Comparison of ENCODE assay signal across 21 cellular contexts in the genomic region with DNA sequence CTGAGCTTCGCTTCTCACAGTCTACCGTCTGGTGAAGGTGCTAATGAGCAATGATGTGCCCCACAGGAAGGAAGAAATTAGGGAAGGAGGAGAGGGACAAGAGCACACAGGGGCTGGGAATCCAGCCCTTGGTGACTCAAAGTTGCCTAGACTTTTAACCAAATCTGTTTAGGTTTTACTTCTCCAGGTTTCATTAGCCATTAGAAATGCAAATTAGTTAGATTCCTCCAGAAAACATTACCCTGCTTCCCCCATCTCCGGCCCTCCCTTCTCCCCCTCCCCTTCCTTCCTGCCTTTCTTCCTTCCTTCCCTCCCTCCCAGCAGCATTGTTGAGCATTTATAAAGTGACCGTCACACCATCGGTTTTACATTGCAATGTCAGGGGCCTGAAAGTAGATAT. TPM values are rescaled to one million over a fixed set of nuclear protein-coding genes. Genes with fewer than 3 reads are reported as not detected.
DNase-seq lines count a peak whose midpoint lies in the region; ATAC-seq, FAIRE-seq and TF ChIP-seq lines count a peak whose summit lies in the region.
"Had no signal": no experiment of that assay in that cellular context is flagged by ENCODE, and none has a peak within 500 bp of the region (broad histone marks: within the 10 kb centered on the region; RNA-seq: fewer than 3 reads in every experiment).

No MANE protein-coding gene starts in this region.

- H3K27me3 Mint-ChIP-seq in endothelial cell (ENCODE audit: unreplicated experiment) = peaks cover 9% of the 10 kb centered on the region

- TF ChIP-seq CTCF in A549 (IDR thresholded peaks at IDR 0.05) (no peak), endothelial cell (IDR thresholded peaks at IDR 0.05; ENCODE audit: unreplicated experiment) (no peak)

- H3K27ac ChIP-seq in A549 = peak overlapping the region; percentile 13 to 30; a peak in 3 of 6 replicates

- H3K4me1 ChIP-seq in A549 (peaks cover 65% of the 10 kb centered on the region), iPS-15b (ENCODE audit: control insufficient read depth, insufficient read depth, low read length) (peaks cover 17% of the 10 kb centered on the region)
- H3K4me1 ChIP-seq: BE2C had no signal

- POLR2A ChIA-PET in A549 (lab: Yijun Ruan, JAX) = no interaction called here

- 85% methylated on average over 5 of the region's 5 CpGs for WGBS in A549 (ENCODE audit: missing lambda C conversion rate)

- no peaks in the 10 kb centered on the region for H3K9me3 Mint-ChIP-seq in endothelial cell (ENCODE audit: unreplicated experiment)
- H3K9me3 Mint-ChIP-seq: CD8-positive, alpha-beta T cell had no signal

- CTCF ChIA-PET in A549 (lab: Yijun Ruan, JAX) = interaction anchor here (1.1 kb wide), 1 partner anchor 98 kb away, joined by 3 read pairs; no protein-coding TSS in a partner anchor

- no peak for ATAC-seq in A549
- no peak for ATAC-seq in HG02852 (IDR thresholded peaks at IDR 0.05; ENCODE audit: unreplicated experiment)
- ATAC-seq in SK-N-SH treated with all-trans-retinoic acid at 6 μM for 48 hours = no peak
- ATAC-seq: CD8-positive, alpha-beta T cell; GM12878; K562 had no signal

- H3K9ac ChIP-seq in iPS-15b (ENCODE audit: low read depth, low read length) = no peak overlapping the region

- H3K36me3 ChIP-seq in H7 (replicated peaks; ENCODE audit: control insufficient read depth, insufficient read depth, low read length) = no peaks in the 10 kb centered on the region
- no peaks in the 10 kb centered on the region for H3K36me3 ChIP-seq in iPS-15b (ENCODE audit: control insufficient read depth, insufficient read depth, low read length)
- H3K36me3 ChIP-seq: BE2C had no signal

- no peak for FAIRE-seq in A549 (lab: Jason Lieb, UNC)
- FAIRE-seq: GM12878, HTR-8/SVneo, K562, RCC 7860 had no signal

- no peak overlapping the region for H3K27ac Mint-ChIP-seq in endothelial cell (ENCODE audit: unreplicated experiment)
- H3K27ac Mint-ChIP-seq: CD8-positive, alpha-beta T cell had no signal

- no peak for TF ChIP-seq RAD21 in A549 (conservative IDR thresholded peaks at IDR 0.05 in 1 of 2, IDR thresholded peaks at IDR 0.05 in 1 of 2)

- no peak overlapping the region for H3K4me3 Mint-ChIP-seq in endothelial cell (ENCODE audit: unreplicated experiment)
- H3K4me3 Mint-ChIP-seq: CD8-positive, alpha-beta T cell had no signal

- H3K36me3 Mint-ChIP-seq in endothelial cell (ENCODE audit: low read depth, unreplicated experiment) = no peaks in the 10 kb centered on the region
- H3K36me3 Mint-ChIP-seq: CD8-positive, alpha-beta T cell had no signal

- DNase-seq in A549 (ENCODE audit: low read depth in 1 of 2, low spot score in 1 of 2) = no peak
- peak; percentile 43 for DNase-seq in H7
- peak; percentile 16 for DNase-seq in UCSD-AML1 (lab: John Stamatoyannopoulos, UW; ENCODE audit: unreplicated experiment)
- no peak for DNase-seq in endothelial cell (ENCODE audit: low spot score)
- DNase-seq in NCI-H2227 treated with DMSO at 0.1 percent for 48 hours (lab: John Stamatoyannopoulos, UW) = no peak
- DNase-seq: 8988T; BE2C; Calu3; CD8-positive, alpha-beta T cell; NCI-H1694 treated with DMSO at 0.1 percent for 48 hours; NCI-H510A; NCI-H748 treated with DMSO at 0.1 percent for 48 hours; NK-92 treated with Interleukin-12 subunit alpha and Interleukin-12 subunit beta, amount 100 ng/mL, for 24 hours; Right ventricle myocardium superior had no signal

- no peak overlapping the region for H3K4me2 ChIP-seq in A549

- no peak for TF ChIP-seq POLR2A in A549 (IDR thresholded peaks at IDR 0.05; ENCODE audit: low read length)

- no peak overlapping the region for H3K4me3 ChIP-seq in A549
- no peak overlapping the region for H3K4me3 ChIP-seq in H7 (ENCODE audit: insufficient read depth, low read depth, low read length)
- peak overlapping the region; percentile 1 for H3K4me3 ChIP-seq in iPS-15b (ENCODE audit: low read depth, low read length)
- H3K4me3 ChIP-seq: GM12878, K562 had no signal

- H3K27me3 ChIP-seq in H7 (ENCODE audit: control insufficient read depth, insufficient read depth, low read length) (peaks cover 31% of the 10 kb centered on the region), iPS-15b (ENCODE audit: control insufficient read depth, insufficient read depth, low read length) (peaks cover 62% of the 10 kb centered on the region)
- H3K27me3 ChIP-seq: BE2C had no signal

- peaks cover 37% of the 10 kb centered on the region for H3K4me1 Mint-ChIP-seq in endothelial cell (ENCODE audit: unreplicated experiment)

- H3K9me3 ChIP-seq in A549 (no peaks in the 10 kb centered on the region), iPS-15b (ENCODE audit: control insufficient read depth, insufficient read depth, low read length) (no peaks in the 10 kb centered on the region)
- H3K9me3 ChIP-seq: BE2C had no signal

- no peak for TF ChIP-seq EP300 in A549 (IDR thresholded peaks at IDR 0.05)

TF ChIP-seq in A549, 52 proteins besides CTCF, POLR2A, EP300 and RAD21 (continues in another document):
- no peak for TF ChIP-seq ZSCAN20 (CRISPR knock-in tag; IDR thresholded peaks at IDR 0.05)
- no peak for TF ChIP-seq HOXA7 (CRISPR knock-in tag; IDR thresholded peaks at IDR 0.05)
- TF ChIP-seq FOSB (CRISPR knock-in tag; IDR thresholded peaks at IDR 0.05) = no peak
- no peak for TF ChIP-seq PHF8 (IDR thresholded peaks at IDR 0.05; ENCODE audit: borderline replicate concordance, low read depth)
- TF ChIP-seq ZFP36 (IDR thresholded peaks at IDR 0.05; ENCODE audit: borderline replicate concordance, partially characterized antibody) = no peak
- no peak for TF ChIP-seq RNF2 (IDR thresholded peaks at IDR 0.05; ENCODE audit: borderline replicate concordance, low read depth)
- TF ChIP-seq ATOH8 (CRISPR knock-in tag; IDR thresholded peaks at IDR 0.05; ENCODE audit: low read depth) = no peak

TF ChIP-seq in SK-N-SH treated with all-trans-retinoic acid at 6 μM for 48 hours, 23 proteins besides CTCF, POLR2A, EP300 and RAD21 (continues in another document):
- TF ChIP-seq TCF4 (CRISPR knock-in tag; IDR thresholded peaks at IDR 0.05; ENCODE audit: borderline replicate concordance) = no peak
- TF ChIP-seq PPARA (CRISPR knock-in tag; IDR thresholded peaks at IDR 0.05; ENCODE audit: borderline replicate concordance) = no peak
- TF ChIP-seq, protein P1, sequence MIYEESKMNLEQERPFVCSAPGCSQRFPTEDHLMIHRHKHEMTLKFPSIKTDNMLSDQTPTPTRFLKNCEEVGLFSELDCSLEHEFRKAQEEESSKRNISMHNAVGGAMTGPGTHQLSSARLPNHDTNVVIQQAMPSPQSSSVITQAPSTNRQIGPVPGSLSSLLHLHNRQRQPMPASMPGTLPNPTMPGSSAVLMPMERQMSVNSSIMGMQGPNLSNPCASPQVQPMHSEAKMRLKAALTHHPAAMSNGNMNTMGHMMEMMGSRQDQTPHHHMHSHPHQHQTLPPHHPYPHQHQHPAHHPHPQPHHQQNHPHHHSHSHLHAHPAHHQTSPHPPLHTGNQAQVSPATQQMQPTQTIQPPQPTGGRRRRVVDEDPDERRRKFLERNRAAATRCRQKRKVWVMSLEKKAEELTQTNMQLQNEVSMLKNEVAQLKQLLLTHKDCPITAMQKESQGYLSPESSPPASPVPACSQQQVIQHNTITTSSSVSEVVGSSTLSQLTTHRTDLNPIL (CRISPR knock-in tag; IDR thresholded peaks at IDR 0.05; ENCODE audit: low read depth) = no peak
- TF ChIP-seq GLIS3 (CRISPR knock-in tag; IDR thresholded peaks at IDR 0.05) = no peak
- no peak for TF ChIP-seq ESRRG (CRISPR knock-in tag; IDR thresholded peaks at IDR 0.05)
- TF ChIP-seq CSDC2 (CRISPR knock-in tag; IDR thresholded peaks at IDR 0.05) = no peak
- TF ChIP-seq PATZ1 (CRISPR knock-in tag; IDR thresholded peaks at IDR 0.05; ENCODE audit: borderline replicate concordance) = no peak
- TF ChIP-seq OSR1 (CRISPR knock-in tag; IDR thresholded peaks at IDR 0.05) = no peak
- no peak for TF ChIP-seq CSRNP3 (CRISPR knock-in tag; IDR thresholded peaks at IDR 0.05)
- no peak for TF ChIP-seq ZC3H10 (CRISPR knock-in tag; IDR thresholded peaks at IDR 0.05)
- no peak for TF ChIP-seq RARB (CRISPR knock-in tag; IDR thresholded peaks at IDR 0.05)
- no peak for TF ChIP-seq TOX (CRISPR knock-in tag; IDR thresholded peaks at IDR 0.05; ENCODE audit: borderline replicate concordance)
- no peak for TF ChIP-seq ZNF565 (CRISPR knock-in tag; conservative IDR thresholded peaks at IDR 0.05; ENCODE audit: low read depth)
- no peak for TF ChIP-seq ZFP30 (CRISPR knock-in tag; IDR thresholded peaks at IDR 0.05)

RNA-seq across cellular contexts. Expression of gene UBE2E1, which starts 59.3 kb away (rescaled TPM):
- polyA plus RNA-seq in A549 (2011; rRNA removed) (171 and 198 TPM in 2 replicates), A549 (2017; fragmentation: RNase III; extraction: RNeasy Plus Mini Kit Qiagen cat#74134 plus additional on column Dnase treatment) (151 to 156 TPM (median 151 TPM) in 3 replicates)
- 59.9 and 61.9 TPM in 2 replicates for polyA plus RNA-seq in A549 (2012; cell fraction: cytosol; rRNA removed)
- 22.3 and 29.9 TPM in 2 replicates for polyA plus RNA-seq in A549 (2012; cell fraction: nucleus; rRNA removed)
- 51.7 and 53.0 TPM in 2 replicates for polyA minus RNA-seq in A549 (2011; rRNA and poly(A)+ RNA removed)
- total RNA-seq in H7 (2014; rRNA removed; shearing (Covaris generic)) = 138 and 159 TPM in 2 replicates
- total RNA-seq in endothelial cell (ENCODE audit: unreplicated experiment) = 129 TPM

Comparison
In these comparisons a context has a peak if more than half of its experiments do, and no peak if none do; other contexts are left out.
1. DNase-seq: peak in H7 (single experiment) and UCSD-AML1 (single experiment); none in A549 (0 of 2), endothelial cell (single experiment) and NCI-H2227 treated with DMSO at 0.1 percent for 48 hours (single experiment).